In the genomic region with DNA sequence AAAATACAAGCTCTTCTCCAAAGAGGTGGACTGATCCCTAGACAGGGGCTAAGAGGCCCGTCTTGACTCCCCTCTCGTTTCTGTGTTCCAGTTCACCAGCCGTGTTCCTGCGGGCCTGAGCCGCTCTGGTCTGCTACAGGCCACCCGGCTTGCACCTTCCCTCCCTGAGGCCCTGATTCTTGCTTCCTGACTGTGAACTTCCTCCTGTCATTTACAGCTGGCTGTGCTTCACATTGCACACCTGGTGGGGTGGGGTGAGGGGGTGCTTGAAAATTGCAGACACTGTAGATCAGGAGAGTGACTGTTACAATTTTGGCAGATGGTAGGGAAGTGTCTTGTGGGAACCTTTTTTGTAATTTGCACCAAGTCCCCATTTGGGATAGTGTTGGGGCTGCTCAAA, we compare ENCODE assay signal across 18 cellular contexts.
DNase-seq lines count a peak whose midpoint lies in the region; ATAC-seq and TF ChIP-seq lines count a peak whose summit lies in the region.
"Had no signal": no experiment of that assay in that cellular context is flagged by ENCODE, and none has a peak within 500 bp of the region (broad histone marks: within the 10 kb centered on the region; RNA-seq: fewer than 3 reads in every experiment).

No MANE protein-coding gene starts in this region.

- H3K36me3 Mint-ChIP-seq in H9 (ENCODE audit: insufficient read depth in 1 of 3, low read depth in 3 of 3) (peaks cover 2 to 13% (median 5%) of the 10 kb centered on the region in 3 experiments), type B pancreatic cell (no peaks in the 10 kb centered on the region)
- H3K36me3 Mint-ChIP-seq: CD4-positive, CD25-positive, alpha-beta regulatory T cell had no signal

- peak; percentile 64 for ATAC-seq in mucosa of descending colon
- ATAC-seq: Right ventricle myocardium inferior had no signal

- H3K9me3 ChIP-seq in BLaER1 (peaks cover 25% of the 10 kb centered on the region), H9 (ENCODE audit: control insufficient read depth, low read depth, low read length) (no peaks in the 10 kb centered on the region), mucosa of descending colon (no peaks in the 10 kb centered on the region), breast epithelium (peaks cover 0 to 13% of the 10 kb centered on the region in 2 donors)
- H3K9me3 ChIP-seq: SJSA1 had no signal

- H3K9me3 Mint-ChIP-seq in H9 (peaks cover 6 to 19% of the 10 kb centered on the region in 2 experiments; a peak in 4 of 5 replicates), type B pancreatic cell (no peaks in the 10 kb centered on the region)

- H3T11ph ChIP-seq in H9 (ENCODE audit: low read length): no peak overlapping the region

- H3K23ac ChIP-seq in H9 (ENCODE audit: insufficient read length, low read depth, low read length): no peak overlapping the region

- no peaks in the 10 kb centered on the region for H4K20me1 ChIP-seq in BLaER1
- H4K20me1 ChIP-seq in H9 (ENCODE audit: control insufficient read depth, insufficient read depth, insufficient read length): no peaks in the 10 kb centered on the region

- no peak overlapping the region for H4K8ac ChIP-seq in H9 (replicated peaks; ENCODE audit: insufficient read length, low read depth, low read length)

- H3K4me3 ChIP-seq in BLaER1 (no peak overlapping the region), mucosa of descending colon (no peak overlapping the region), breast epithelium (no peak overlapping the region)
- H3K4me3 ChIP-seq: MG63, SJSA1 had no signal

- H3K4me1 Mint-ChIP-seq in H9: peaks cover 11 to 22% of the 10 kb centered on the region in 2 experiments
- peaks cover 6% of the 10 kb centered on the region for H3K4me1 Mint-ChIP-seq in type B pancreatic cell (ENCODE audit: unreplicated experiment)
- H3K4me1 Mint-ChIP-seq: CD4-positive, CD25-positive, alpha-beta regulatory T cell had no signal

- TF ChIP-seq CTCF in H9 (conservative IDR thresholded peaks at IDR 0.05) (no peak), mucosa of descending colon (IDR thresholded peaks at IDR 0.05) (no peak), type B pancreatic cell (conservative IDR thresholded peaks at IDR 0.05) (no peak), breast epithelium (IDR thresholded peaks at IDR 0.05) (no peak)

- H4K91ac ChIP-seq in H9 (ENCODE audit: insufficient read length, low read depth, low read length): no peak overlapping the region

- no peaks in the 10 kb centered on the region for H3K23me2 ChIP-seq in H9 (ENCODE audit: insufficient read length, low read depth, low read length, poor library complexity, severe bottlenecking)

- WGBS in H9 (ENCODE audit: extremely low coverage, insufficient read length, low lambda C conversion rate): no CpG with 5 or more reads among the region's 6 CpGs

- TF ChIP-seq POLR2A in breast epithelium (IDR thresholded peaks at IDR 0.05): no peak

- H3K4me3 Mint-ChIP-seq in H9 (no peak overlapping the region), type B pancreatic cell (no peak overlapping the region)
- H3K4me3 Mint-ChIP-seq: CD4-positive, CD25-positive, alpha-beta regulatory T cell had no signal

- H2AFZ ChIP-seq in H9 (ENCODE audit: low read length): no peak overlapping the region

- no peak overlapping the region for H2BK15ac ChIP-seq in H9 (ENCODE audit: low read depth, low read length)

- no peaks in the 10 kb centered on the region; the same call in none of the 2 replicates for H3K27me3 Mint-ChIP-seq in H9 (ENCODE audit: low read depth)
- peaks cover 5% of the 10 kb centered on the region for H3K27me3 Mint-ChIP-seq in type B pancreatic cell

- H3K36me3 ChIP-seq in BLaER1 (no peaks in the 10 kb centered on the region), mucosa of descending colon (ENCODE audit: low read depth) (no peaks in the 10 kb centered on the region), breast epithelium (no peaks in the 10 kb centered on the region)
- H3K36me3 ChIP-seq: MG63, SJSA1 had no signal

- no peak overlapping the region for H2BK120ac ChIP-seq in H9 (ENCODE audit: low read depth, low read length, poor library complexity, severe bottlenecking)

- H2BK20ac ChIP-seq in H9 (ENCODE audit: low read depth, low read length, poor library complexity, severe bottlenecking): no peak overlapping the region

- H3K56ac ChIP-seq in H9 (ENCODE audit: insufficient read length, low read depth, low read length): no peak overlapping the region

- no peak overlapping the region for H3K14ac ChIP-seq in H9 (ENCODE audit: insufficient read depth, low read length)

- H3K79me1 ChIP-seq in H9 (ENCODE audit: insufficient read depth, low read depth, low read length, poor library complexity, severe bottlenecking): no peaks in the 10 kb centered on the region

- H2BK12ac ChIP-seq in H9 (ENCODE audit: insufficient read length, low read depth, low read length): no peak overlapping the region

- H3K4me1 ChIP-seq in BLaER1 (peaks cover 80% of the 10 kb centered on the region), H9 (ENCODE audit: insufficient read depth, low read length) (no peaks in the 10 kb centered on the region), mucosa of descending colon (ENCODE audit: low read depth) (peaks cover 1% of the 10 kb centered on the region), breast epithelium (no peaks in the 10 kb centered on the region)
- H3K4me1 ChIP-seq: SJSA1 had no signal

- no peaks in the 10 kb centered on the region for H3K79me2 ChIP-seq in H9 (ENCODE audit: insufficient read depth, low read length)

- no peak overlapping the region for H3K18ac ChIP-seq in H9 (ENCODE audit: insufficient read length, low read depth, low read length)

- no peak overlapping the region for H3K4ac ChIP-seq in H9 (ENCODE audit: low read depth, low read length)

- no peak overlapping the region for H3K27ac ChIP-seq in BLaER1
- no peak overlapping the region for H3K27ac ChIP-seq in H9 (ENCODE audit: insufficient read length, low read depth, low read length)
- no peak overlapping the region for H3K27ac ChIP-seq in breast epithelium
- H3K27ac ChIP-seq: SJSA1 had no signal

- intact Hi-C loops in mucosa of descending colon (cut with DNase I, micrococcal nuclease): no loop called here
- intact Hi-C loops in breast epithelium (cut with DNase I; ENCODE audit: low total_unique reads): loop anchor here (5.0 kb wide), 1 partner anchor 1047 kb away; no protein-coding TSS in a partner anchor

- no peak for DNase-seq in H9
- DNase-seq in RPMI8226: peak; percentile 94
- DNase-seq in mucosa of descending colon: no peak
- DNase-seq in type B pancreatic cell (ENCODE audit: extremely low spot score, unreplicated experiment): no peak
- DNase-seq in cerebellar cortex (ENCODE audit: low spot score): no peak
- DNase-seq in breast epithelium (ENCODE audit: low spot score in 2 of 2): no peak
- DNase-seq: CD4-positive, CD25-positive, alpha-beta regulatory T cell; GOT3; MG63; NCI-H1048; NCI-H1417 treated with DMSO at 0.1 percent for 48 hours; NCI-H187 treated with DMSO at 0.1 percent for 48 hours; NCI-H2107; NCI-H774; OCI-M1 had no signal

- peak overlapping the region in 2 of 3 experiments; percentile 46 to 69; a peak in 3 of 7 replicates for H3K27ac Mint-ChIP-seq in H9
- H3K27ac Mint-ChIP-seq in type B pancreatic cell: no peak overlapping the region

- H3K4me2 ChIP-seq in BLaER1: peak overlapping the region; percentile 60
- no peak overlapping the region for H3K4me2 ChIP-seq in H9 (ENCODE audit: insufficient read depth, insufficient read length, low read length)

- H3K27me3 ChIP-seq in BLaER1 (no peaks in the 10 kb centered on the region), H9 (ENCODE audit: insufficient read depth, low read length) (no peaks in the 10 kb centered on the region), breast epithelium (no peaks in the 10 kb centered on the region)
- H3K27me3 ChIP-seq: MG63 had no signal

- H2AK5ac ChIP-seq in H9 (ENCODE audit: insufficient read length, low read length): no peak overlapping the region

- no peak overlapping the region for H3K9ac ChIP-seq in BLaER1
- H3K9ac ChIP-seq in H9 (ENCODE audit: extremely low read depth, insufficient read length, low read length): no peak overlapping the region

- no peak overlapping the region for H4K5ac ChIP-seq in H9 (ENCODE audit: insufficient read length, low read depth, low read length)

- no peak overlapping the region for H2BK5ac ChIP-seq in H9 (ENCODE audit: insufficient read length, low read length)
